9 cellular contexts compared by ENCODE assay signal in genomic region chr5:122458278-122458872, GRCh38.
DNase-seq lines count a peak whose midpoint lies in the region; ATAC-seq and TF ChIP-seq lines count a peak whose summit lies in the region.
"Had no signal": no experiment of that assay in that cellular context is flagged by ENCODE, and none has a peak within 500 bp of the region (broad histone marks: within the 10 kb centered on the region; RNA-seq: fewer than 3 reads in every experiment).

No MANE protein-coding gene starts in this region.

- H3K4me3 ChIP-seq in heart right ventricle (no peak overlapping the region), OCI-LY3 (ENCODE audit: low read length) (no peak overlapping the region)

- H3K4me2 ChIP-seq in OCI-LY3 (ENCODE audit: low read length), result no peak overlapping the region

- 89% methylated on average over 8 of the region's 8 CpGs for WGBS in heart right ventricle, 2 donors

- no peak for ATAC-seq in heart right ventricle
- no peak for ATAC-seq in Right ventricle myocardium inferior
- peak; percentile 75 for ATAC-seq in HG02852 (IDR thresholded peaks at IDR 0.05; ENCODE audit: unreplicated experiment)
- ATAC-seq in foreskin keratinocyte, result peak; percentile 76

- H4K20me1 ChIP-seq in OCI-LY3 (ENCODE audit: insufficient read depth, low read length), result no peaks in the 10 kb centered on the region

- H2AFZ ChIP-seq in OCI-LY3 (ENCODE audit: low read depth, low read length), result no peak overlapping the region

- TF ChIP-seq CTCF in heart right ventricle (IDR thresholded peaks at IDR 0.05) (peak in 8 of 9 donors; percentile 24 to 49 (median 40)), OCI-LY3 (IDR thresholded peaks at IDR 0.05; ENCODE audit: low read depth, low read length) (peak; percentile 52), foreskin keratinocyte (conservative IDR thresholded peaks at IDR 0.05) (peak; percentile 64)

- DNase-seq in heart right ventricle, result no peak
- no peak for DNase-seq in Right ventricle myocardium inferior (ENCODE audit: missing footprints)
- DNase-seq in foreskin keratinocyte, result no peak
- no peak for DNase-seq in epidermal melanocyte (ENCODE audit: insufficient read length, low spot score)
- DNase-seq in NCI-H1930 (lab: John Stamatoyannopoulos, UW), result no peak
- DNase-seq in hippocampal formation (lab: John Stamatoyannopoulos, UW), result no peak

- intact Hi-C loops in heart right ventricle (cut with DNase I), result no loop called here
- intact Hi-C loops in Right ventricle myocardium inferior (cut with DNase I), result no loop called here

- H3K27ac ChIP-seq in heart right ventricle (no peak overlapping the region), OCI-LY3 (ENCODE audit: low read length) (no peak overlapping the region), foreskin keratinocyte (no peak overlapping the region)
- H3K27ac ChIP-seq: epithelial cell of prostate had no signal

- H3K9me3 ChIP-seq in heart right ventricle, result no peaks in the 10 kb centered on the region
- H3K9me3 ChIP-seq in OCI-LY3 (ENCODE audit: insufficient read depth, low read length), result no peaks in the 10 kb centered on the region

- H3K9ac ChIP-seq in OCI-LY3 (ENCODE audit: low read length), result no peak overlapping the region

- peaks cover 0 to 8% (median 0%) of the 10 kb centered on the region in 9 donors for H3K36me3 ChIP-seq in heart right ventricle
- H3K36me3 ChIP-seq in OCI-LY3 (replicated peaks; ENCODE audit: low read depth, low read length), result no peaks in the 10 kb centered on the region

- H3K4me1 ChIP-seq in heart right ventricle (no peaks in the 10 kb centered on the region), OCI-LY3 (ENCODE audit: low read length) (peaks cover 4% of the 10 kb centered on the region; the same call in 1 of the 2 replicates), foreskin keratinocyte (no peaks in the 10 kb centered on the region)

- H3K27me3 ChIP-seq in heart right ventricle (peaks cover 0 to 3% (median 0%) of the 10 kb centered on the region in 7 donors), OCI-LY3 (ENCODE audit: low read depth, low read length) (no peaks in the 10 kb centered on the region), foreskin keratinocyte (peaks cover 13% of the 10 kb centered on the region)

- H3K79me2 ChIP-seq in OCI-LY3 (ENCODE audit: low read length), result no peaks in the 10 kb centered on the region

Comparison
In these comparisons a context has a peak if more than half of its experiments do, and no peak if none do; other contexts are left out.
1. ATAC-seq: peak in HG02852 (single experiment) and foreskin keratinocyte (single experiment); none in heart right ventricle (0 of 8) and Right ventricle myocardium inferior (single experiment).
2. Peak in every context shown above with its lines, with median percentiles within 50 percentile points of each other: CTCF ChIP-seq.